In the genomic region with DNA sequence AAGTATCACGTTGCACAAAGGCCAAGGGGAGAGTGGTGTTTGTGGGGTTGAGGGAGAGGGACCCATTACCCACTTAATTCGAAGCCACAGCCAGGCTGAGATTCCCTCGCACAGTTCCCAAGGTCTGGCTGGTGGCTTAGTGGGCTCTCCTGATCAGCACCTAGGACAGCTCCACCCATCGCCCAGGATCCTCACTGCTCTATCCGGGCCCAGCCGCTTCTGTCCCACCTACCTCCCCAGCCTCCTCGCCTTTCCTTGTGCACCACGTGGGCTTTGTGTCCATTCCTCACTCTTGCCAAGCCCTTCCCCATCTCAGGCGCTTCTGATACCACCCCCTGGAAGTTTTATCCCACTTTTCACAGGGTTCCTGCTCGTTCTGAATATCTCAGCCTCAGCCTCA, we compare ENCODE assay signal across 8 cellular contexts.
DNase-seq lines count a peak whose midpoint lies in the region; ATAC-seq, FAIRE-seq and TF ChIP-seq lines count a peak whose summit lies in the region.

No MANE protein-coding gene starts in this region.

- DNase-seq in GM13976 (ENCODE audit: low spot score) (peak; percentile 50), NT2/D1 (ENCODE audit: low read depth, low spot score) (peak; percentile 44), dermis microvascular lymphatic vessel endothelial cell (ENCODE audit: low read depth in 2 of 2) (peak; percentile 1 to 33), progenitor cell of endocrine pancreas (ENCODE audit: low spot score, unreplicated experiment) (peak; percentile 66), sciatic nerve (ENCODE audit: low spot score) (no peak), RCC 7860 (ENCODE audit: low spot score) (no peak)

- H3K4me3 ChIP-seq in NT2/D1 (ENCODE audit: insufficient read length, low read depth) = no peak overlapping the region

- H3K27ac Mint-ChIP-seq in progenitor cell of endocrine pancreas = no peak overlapping the region

- no peak for ATAC-seq in sciatic nerve
- ATAC-seq in GM18873 (IDR thresholded peaks at IDR 0.05; ENCODE audit: low FRiP score, unreplicated experiment) = no peak
- ATAC-seq in GM21529 (IDR thresholded peaks at IDR 0.05; ENCODE audit: unreplicated experiment) = no peak

- no peaks in the 10 kb centered on the region for H3K36me3 ChIP-seq in NT2/D1 (ENCODE audit: insufficient read depth, insufficient read length, low read length)

- TF ChIP-seq CTCF in GM13976 (IDR thresholded peaks at IDR 0.05; ENCODE audit: borderline replicate concordance, control extremely low read depth, extremely low read depth, insufficient read depth, missing control alignments) (no peak), progenitor cell of endocrine pancreas (IDR thresholded peaks at IDR 0.05; ENCODE audit: unreplicated experiment) (no peak)

- in situ Hi-C loops in GM13976 (cut with MboI; ENCODE audit: low sequenced_read_pairs, unreplicated experiment) = no loop called here

- intact Hi-C loops in sciatic nerve (cut with DNase I) = no loop called here

- no peaks in the 10 kb centered on the region for H3K4me1 Mint-ChIP-seq in progenitor cell of endocrine pancreas (ENCODE audit: low read depth)

- H3K9ac ChIP-seq in NT2/D1 (ENCODE audit: insufficient read length, low read depth) = no peak overlapping the region

- H3K27me3 ChIP-seq in NT2/D1 (ENCODE audit: insufficient read depth, insufficient read length) = peaks cover 93% of the 10 kb centered on the region

- H3K9me3 Mint-ChIP-seq in progenitor cell of endocrine pancreas (ENCODE audit: low read depth) = no peaks in the 10 kb centered on the region

- peaks cover 27% of the 10 kb centered on the region for H3K27me3 Mint-ChIP-seq in progenitor cell of endocrine pancreas

- FAIRE-seq in RCC 7860 (lab: Jason Lieb, UNC) = no peak

- H3K36me3 Mint-ChIP-seq in progenitor cell of endocrine pancreas (ENCODE audit: insufficient read depth) = no peaks in the 10 kb centered on the region

- peaks cover 21% of the 10 kb centered on the region; the same call in 1 of the 2 replicates for H3K9me3 ChIP-seq in NT2/D1 (ENCODE audit: insufficient read depth, low read length)

- peaks cover 10% of the 10 kb centered on the region for H3K4me1 ChIP-seq in NT2/D1 (ENCODE audit: insufficient read depth, insufficient read length)

- no peak overlapping the region for H3K4me3 Mint-ChIP-seq in progenitor cell of endocrine pancreas (ENCODE audit: low read depth)

Comparison
In these comparisons a context has a peak if more than half of its experiments do, and no peak if none do; other contexts are left out.
1. DNase-seq: peak in GM13976 (single experiment), NT2/D1 (single experiment), dermis microvascular lymphatic vessel endothelial cell (2 of 2) and progenitor cell of endocrine pancreas (single experiment); none in sciatic nerve (single experiment) and RCC 7860 (single experiment).